Comparison of ENCODE assay signal across 12 cellular contexts in the genomic region with DNA sequence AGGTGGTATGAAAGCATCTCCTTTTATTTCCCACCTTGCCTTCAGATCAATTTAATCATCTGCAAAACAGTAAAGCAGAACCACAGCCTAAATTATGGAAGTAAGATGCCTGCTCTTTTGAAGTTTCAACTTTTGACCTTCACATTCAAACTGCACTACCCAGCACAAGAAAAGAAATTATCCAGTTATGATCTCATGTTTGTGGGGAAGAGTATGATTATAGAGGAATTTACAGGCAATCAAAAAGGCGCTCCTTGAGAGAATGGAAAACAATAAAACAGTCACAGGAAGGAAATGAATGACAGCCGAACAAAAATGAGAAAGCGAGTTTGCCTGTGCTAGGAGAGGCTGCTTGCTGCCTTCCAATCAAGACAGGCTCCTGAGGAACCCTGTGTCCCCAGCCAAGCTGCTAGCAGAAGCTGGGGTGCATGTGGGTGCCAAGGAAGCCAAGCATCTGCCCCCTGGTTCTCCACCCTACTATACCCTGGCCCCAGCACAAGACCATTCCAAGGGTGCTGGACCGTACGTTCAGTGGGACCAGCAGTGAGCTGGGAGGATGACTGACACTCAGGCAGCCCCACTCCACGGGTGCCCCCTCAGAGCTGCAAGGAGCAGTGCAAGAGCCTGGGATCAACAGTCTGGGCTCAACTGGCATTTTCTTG. TPM values are rescaled to one million over a fixed set of nuclear protein-coding genes. Genes with fewer than 3 reads are reported as not detected.
DNase-seq lines count a peak whose midpoint lies in the region; ATAC-seq, FAIRE-seq and TF ChIP-seq lines count a peak whose summit lies in the region.
"Had no signal": no experiment of that assay in that cellular context is flagged by ENCODE, and none has a peak within 500 bp of the region (broad histone marks: within the 10 kb centered on the region; RNA-seq: fewer than 3 reads in every experiment).

No MANE protein-coding gene starts in this region.

- no peak overlapping the region for H2AFZ ChIP-seq in HepG2 (ENCODE audit: low read length)

- in situ Hi-C loops in HepG2 (cut with HindIII; ENCODE audit: extremely low pct_ligation_motif_present, low pct_unique_long_range_greater_than_20kb), result no loop called here

- FAIRE-seq in HepG2 (lab: Jason Lieb, UNC), result no peak

- TF ChIP-seq EP300 in HepG2 (IDR thresholded peaks at IDR 0.05; ENCODE audit: low read depth in 2 of 2, low read length in 2 of 2) (no peak), HepG2 (CRISPR knock-in tag; IDR thresholded peaks at IDR 0.05; ENCODE audit: borderline replicate concordance) (no peak)

- ATAC-seq in right lobe of liver (peak in 1 of 4 donors; percentile 8), HepG2 (no peak)
- ATAC-seq: heart left ventricle, right cardiac atrium had no signal

- H3K9me3 ChIP-seq in right lobe of liver (no peaks in the 10 kb centered on the region), HepG2 (ENCODE audit: low read length) (no peaks in the 10 kb centered on the region)
- H3K9me3 ChIP-seq: vagina had no signal

- no peaks in the 10 kb centered on the region for H3K27me3 ChIP-seq in right lobe of liver
- H3K27me3 ChIP-seq in HepG2 (ENCODE audit: control insufficient read depth in 1 of 2, insufficient read depth in 2 of 2, low read length in 2 of 2), result no peaks in the 10 kb centered on the region
- H3K27me3 ChIP-seq: heart left ventricle, vagina had no signal

- H3K4me3 ChIP-seq in right lobe of liver (no peak overlapping the region), HepG2 (replicated peaks in 1 of 3; ENCODE audit: insufficient read depth in 1 of 3, low read depth in 2 of 3, low read length in 3 of 3) (no peak overlapping the region)
- H3K4me3 ChIP-seq: heart left ventricle, vagina had no signal

- POLR2A ChIA-PET in HepG2 (lab: Yijun Ruan, JAX), result no interaction called here

- H3K79me2 ChIP-seq in HepG2 (ENCODE audit: insufficient read depth, low read length), result no peaks in the 10 kb centered on the region

- TF ChIP-seq POLR2A in right lobe of liver (IDR thresholded peaks at IDR 0.05) (no peak), HepG2 (IDR thresholded peaks at IDR 0.05; ENCODE audit: insufficient read depth in 1 of 2, low read depth in 2 of 2, low read length in 2 of 2) (no peak)

- DNase-seq in right lobe of liver, result peak in 2 of 3 donors; percentile 21 to 50
- no peak for DNase-seq in HepG2 (ENCODE audit: low spot score)
- DNase-seq in glomerular visceral epithelial cell (ENCODE audit: extremely low spot score), result peak; percentile 12
- DNase-seq in NCI-H82 (lab: John Stamatoyannopoulos, UW), result no peak
- no peak for DNase-seq in NCI-H2107 (lab: John Stamatoyannopoulos, UW)
- DNase-seq in NCI-H510A (lab: John Stamatoyannopoulos, UW), result no peak
- DNase-seq in activated CD4-positive, alpha-beta T cell treated with anti-CD3 and anti-CD28 coated beads, Interleukin-2, amount 50 U/mL, for 4 hours, result no peak
- DNase-seq: NCI-H1105, right cardiac atrium had no signal

- TF ChIP-seq RAD21 in HepG2 (CRISPR knock-in tag; IDR thresholded peaks at IDR 0.05), result no peak

- H3K36me3 ChIP-seq in right lobe of liver, result peaks cover 0 to 53% (median 17%) of the 10 kb centered on the region in 4 donors
- peaks cover 3 to 13% of the 10 kb centered on the region in 2 experiments; a peak in 3 of 5 replicates for H3K36me3 ChIP-seq in HepG2 (replicated peaks in 1 of 2; ENCODE audit: control insufficient read depth in 1 of 2, insufficient read depth in 2 of 2, low read length in 2 of 2)

- no peak for TF ChIP-seq CTCF in right lobe of liver (IDR thresholded peaks at IDR 0.05)
- no peak for TF ChIP-seq CTCF in HepG2 (CRISPR knock-in tag; IDR thresholded peaks at IDR 0.05)
- TF ChIP-seq CTCF in VCaP (conservative IDR thresholded peaks at IDR 0.05), result no peak

- WGBS in right lobe of liver (ENCODE audit: insufficient coverage, low coverage, low lambda C conversion rate, missing lambda C conversion rate), result 66% methylated on average over 2 of the region's 6 CpGs
- 97% methylated on average over 3 of the region's 6 CpGs for WGBS in HepG2 (ENCODE audit: low lambda C conversion rate)

- no peak overlapping the region for H3K4me2 ChIP-seq in HepG2 (ENCODE audit: low read depth, low read length)

- CTCF ChIA-PET in HepG2 (lab: Yijun Ruan, JAX; ENCODE audit: low intra/inter-chr PET ratio, low total read pairs), result no interaction called here

- H3K27ac ChIP-seq in right lobe of liver (no peak overlapping the region), HepG2 (ENCODE audit: extremely low read length, insufficient read depth, low read length) (no peak overlapping the region), VCaP (peak overlapping the region; percentile 43)
- H3K27ac ChIP-seq: heart left ventricle, vagina had no signal

- H3K9ac ChIP-seq in HepG2 (ENCODE audit: insufficient read depth, low read depth, low read length), result no peak overlapping the region

- BruUV-seq in HepG2 (replicated peaks; lab: Mats Ljungman, UMichigan), result no TSS peak

- intact Hi-C loops in right lobe of liver (cut with DNase I), result no loop called here
- intact Hi-C loops in HepG2 (cut with micrococcal nuclease; ENCODE audit: unreplicated experiment), result no loop called here

- no peaks in the 10 kb centered on the region for H4K20me1 ChIP-seq in HepG2 (ENCODE audit: insufficient read depth, low read length)

- H3K4me1 ChIP-seq in right lobe of liver, result no peaks in the 10 kb centered on the region
- H3K4me1 ChIP-seq in HepG2 (ENCODE audit: insufficient read depth, low read length), result no peaks in the 10 kb centered on the region
- H3K4me1 ChIP-seq: heart left ventricle had no signal

TF ChIP-seq in HepG2, 621 proteins besides CTCF, POLR2A, EP300 and RAD21:
- TF ChIP-seq ZEB1 (IDR thresholded peaks at IDR 0.05; ENCODE audit: insufficient replicate concordance, low read depth) (no peak), SP4 (CRISPR knock-in tag; IDR thresholded peaks at IDR 0.05) (no peak), ZNF251 (CRISPR knock-in tag; IDR thresholded peaks at IDR 0.05) (no peak), IRX3 (CRISPR knock-in tag; IDR thresholded peaks at IDR 0.05; ENCODE audit: borderline replicate concordance, low read depth) (no peak), PHB2 (IDR thresholded peaks at IDR 0.05; ENCODE audit: partially characterized antibody) (no peak), ZFAT (CRISPR knock-in tag; conservative IDR thresholded peaks at IDR 0.05) (no peak), ZSCAN20 (CRISPR knock-in tag; IDR thresholded peaks at IDR 0.05; ENCODE audit: borderline replicate concordance) (no peak), ZMAT3 (CRISPR knock-in tag; conservative IDR thresholded peaks at IDR 0.05) (no peak), NFKB2 (CRISPR knock-in tag; IDR thresholded peaks at IDR 0.05; ENCODE audit: borderline replicate concordance) (no peak), ZNF660 (CRISPR knock-in tag; IDR thresholded peaks at IDR 0.05; ENCODE audit: borderline replicate concordance, low read depth) (no peak)
- TF ChIP-seq, protein P1, sequence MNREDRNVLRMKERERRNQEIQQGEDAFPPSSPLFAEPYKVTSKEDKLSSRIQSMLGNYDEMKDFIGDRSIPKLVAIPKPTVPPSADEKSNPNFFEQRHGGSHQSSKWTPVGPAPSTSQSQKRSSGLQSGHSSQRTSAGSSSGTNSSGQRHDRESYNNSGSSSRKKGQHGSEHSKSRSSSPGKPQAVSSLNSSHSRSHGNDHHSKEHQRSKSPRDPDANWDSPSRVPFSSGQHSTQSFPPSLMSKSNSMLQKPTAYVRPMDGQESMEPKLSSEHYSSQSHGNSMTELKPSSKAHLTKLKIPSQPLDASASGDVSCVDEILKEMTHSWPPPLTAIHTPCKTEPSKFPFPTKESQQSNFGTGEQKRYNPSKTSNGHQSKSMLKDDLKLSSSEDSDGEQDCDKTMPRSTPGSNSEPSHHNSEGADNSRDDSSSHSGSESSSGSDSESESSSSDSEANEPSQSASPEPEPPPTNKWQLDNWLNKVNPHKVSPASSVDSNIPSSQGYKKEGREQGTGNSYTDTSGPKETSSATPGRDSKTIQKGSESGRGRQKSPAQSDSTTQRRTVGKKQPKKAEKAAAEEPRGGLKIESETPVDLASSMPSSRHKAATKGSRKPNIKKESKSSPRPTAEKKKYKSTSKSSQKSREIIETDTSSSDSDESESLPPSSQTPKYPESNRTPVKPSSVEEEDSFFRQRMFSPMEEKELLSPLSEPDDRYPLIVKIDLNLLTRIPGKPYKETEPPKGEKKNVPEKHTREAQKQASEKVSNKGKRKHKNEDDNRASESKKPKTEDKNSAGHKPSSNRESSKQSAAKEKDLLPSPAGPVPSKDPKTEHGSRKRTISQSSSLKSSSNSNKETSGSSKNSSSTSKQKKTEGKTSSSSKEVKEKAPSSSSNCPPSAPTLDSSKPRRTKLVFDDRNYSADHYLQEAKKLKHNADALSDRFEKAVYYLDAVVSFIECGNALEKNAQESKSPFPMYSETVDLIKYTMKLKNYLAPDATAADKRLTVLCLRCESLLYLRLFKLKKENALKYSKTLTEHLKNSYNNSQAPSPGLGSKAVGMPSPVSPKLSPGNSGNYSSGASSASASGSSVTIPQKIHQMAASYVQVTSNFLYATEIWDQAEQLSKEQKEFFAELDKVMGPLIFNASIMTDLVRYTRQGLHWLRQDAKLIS (CRISPR knock-in tag; IDR thresholded peaks at IDR 0.05), result no peak
TF ChIP-seq in HepG2: peak in this region for 0.

RNA-seq across cellular contexts. Expression of a gene that starts 47.8 kb away (rescaled TPM):
- total RNA-seq in right lobe of liver (100 to 1,000 TPM; 121 to 261 (median 167) TPM), HepG2 (2016; rRNA removed; fragmentation: Illumina TruSeq; extraction: Trizol) (75.1 and 81.0 TPM in 2 replicates)
- 12.2 and 14.5 TPM in 2 replicates for total RNA-seq in HepG2 (2016; cell fraction: cytosol; rRNA removed; fragmentation: Illumina TruSeq; extraction: Trizol; ENCODE audit: low read depth)
- total RNA-seq in HepG2 (2016; cell fraction: insoluble cytoplasmic fraction; rRNA removed; fragmentation: Illumina TruSeq; extraction: Trizol), result 76.9 and 79.4 TPM in 2 replicates
- 29.4 and 31.9 TPM in 2 replicates for total RNA-seq in HepG2 (2016; cell fraction: membrane; rRNA removed; fragmentation: Illumina TruSeq; extraction: Trizol)
- total RNA-seq in HepG2 (2016; cell fraction: nucleus; rRNA removed; fragmentation: Illumina TruSeq; extraction: Trizol), result 35.5 and 39.2 TPM in 2 replicates
- polyA plus RNA-seq in HepG2 (2011; rRNA removed), result 60.7 and 63.7 TPM in 2 replicates
- 56.0 and 100 TPM in 2 replicates for polyA plus RNA-seq in HepG2 (2011; cell fraction: cytosol; rRNA removed)
- polyA plus RNA-seq in HepG2 (2011; cell fraction: nucleus; rRNA removed), result 50.1 and 50.6 TPM in 2 replicates
- 45.4 and 52.9 TPM in 2 replicates for polyA plus RNA-seq in HepG2 (2012)
- polyA plus RNA-seq in HepG2 (2016; cell fraction: cytosol; fragmentation: Illumina TruSeq; extraction: Trizol; ENCODE audit: low read depth), result 14.1 and 18.0 TPM in 2 replicates
- 103 and 110 TPM in 2 replicates for polyA plus RNA-seq in HepG2 (2016; cell fraction: insoluble cytoplasmic fraction; fragmentation: Illumina TruSeq; extraction: Trizol; ENCODE audit: low read depth)
- polyA plus RNA-seq in HepG2 (2016; cell fraction: membrane; fragmentation: Illumina TruSeq; extraction: Trizol; ENCODE audit: low read depth), result 30.2 and 30.4 TPM in 2 replicates
- 79.7 and 88.3 TPM in 2 replicates for polyA plus RNA-seq in HepG2 (2016; cell fraction: nucleus; fragmentation: Illumina TruSeq; extraction: Trizol; ENCODE audit: insufficient read depth, low read depth)
- polyA minus RNA-seq in HepG2 (2011; rRNA and poly(A)+ RNA removed; ENCODE audit: low replicate concordance), result 62.3 and 119 TPM in 2 replicates
- 32.5 and 35.0 TPM in 2 replicates for polyA minus RNA-seq in HepG2 (2011; cell fraction: cytosol; rRNA and poly(A)+ RNA removed)
- polyA minus RNA-seq in HepG2 (2011; cell fraction: nucleus; rRNA and poly(A)+ RNA removed), result 14.2 and 19.1 TPM in 2 replicates

Comparison
In these comparisons a context has a peak if more than half of its experiments do, and no peak if none do; other contexts are left out.
1. DNase-seq: peak in right lobe of liver (2 of 3) and glomerular visceral epithelial cell (single experiment); none in HepG2 (single experiment), NCI-H82 (single experiment), NCI-H2107 (single experiment), NCI-H510A (single experiment) and activated CD4-positive, alpha-beta T cell treated with anti-CD3 and anti-CD28 coated beads, Interleukin-2, amount 50 U/mL, for 4 hours (0 of 2).